In genomic region chr1:3409737-3410434, GRCh38 we compare ENCODE assay signal across 7 cellular contexts. TPM values are rescaled to one million over a fixed set of nuclear protein-coding genes. Genes with fewer than 3 reads are reported as not detected.
DNase-seq lines count a peak whose midpoint lies in the region; ATAC-seq and TF ChIP-seq lines count a peak whose summit lies in the region.

No MANE protein-coding gene starts in this region.

- intact Hi-C loops in adrenal gland (cut with DNase I): no loop called here
- intact Hi-C loops in left cardiac atrium (cut with DNase I): loop anchor here (1.0 to 10.0 kb wide), 3 partner anchors 345 to 398 kb away; partner anchors contain the start of gene PRDM16 (in 1 of the 2)
- intact Hi-C loops in sigmoid colon (cut with DNase I): loop anchor here (1.0 to 10.0 kb wide), 3 partner anchors 125 to 398 kb away; no protein-coding TSS in a partner anchor

- no peaks in the 10 kb centered on the region for H3K36me3 ChIP-seq in adrenal gland (replicated peaks in 1 of 2)
- no peaks in the 10 kb centered on the region for H3K36me3 ChIP-seq in sigmoid colon

- H3K4me1 ChIP-seq in adrenal gland (replicated peaks in 1 of 2) (no peaks in the 10 kb centered on the region), sigmoid colon (no peaks in the 10 kb centered on the region)

- H3K9me3 ChIP-seq in adrenal gland (replicated peaks in 1 of 3) (no peaks in the 10 kb centered on the region), sigmoid colon (no peaks in the 10 kb centered on the region)

- H3K27ac Mint-ChIP-seq in activated naive CD4-positive, alpha-beta T cell treated with anti-CD3 and anti-CD28 coated beads, Interleukin-2, amount 50 U/mL, for 72 hours: no peak overlapping the region

- H3K4me3 ChIP-seq in adrenal gland (no peak overlapping the region), sigmoid colon (no peak overlapping the region)

- H3K36me3 Mint-ChIP-seq in activated naive CD4-positive, alpha-beta T cell treated with anti-CD3 and anti-CD28 coated beads, Interleukin-2, amount 50 U/mL, for 72 hours: no peaks in the 10 kb centered on the region

- no peak overlapping the region for H3K27ac ChIP-seq in adrenal gland
- H3K27ac ChIP-seq in sigmoid colon: no peak overlapping the region

- 41 to 54% (median 46%) methylated on average over 7 to 11 of the region's 11 CpGs for WGBS in adrenal gland, 4 donors
- WGBS in sigmoid colon, 2 donors: 34 to 63% methylated on average over 11 of the region's 11 CpGs

- TF ChIP-seq POLR2A in adrenal gland (IDR thresholded peaks at IDR 0.05) (no peak), sigmoid colon (IDR thresholded peaks at IDR 0.05) (no peak)

- DNase-seq in HPDE6-E6E7 (ENCODE audit: extremely low spot score) (peak; percentile 5), adrenal gland (peak; percentile 38 to 78 (median 50)), left cardiac atrium (peak; percentile 80), sigmoid colon (no peak), NCI-H2029 (lab: John Stamatoyannopoulos, UW) (no peak), UCSD-AML1 (lab: John Stamatoyannopoulos, UW; ENCODE audit: unreplicated experiment) (no peak)
- no peak for DNase-seq in activated naive CD4-positive, alpha-beta T cell treated with anti-CD3 and anti-CD28 coated beads, Interleukin-2, amount 50 U/mL, for 72 hours (ENCODE audit: low spot score in 2 of 2)

- no peak for TF ChIP-seq EP300 in sigmoid colon (IDR thresholded peaks at IDR 0.05)

- H3K9me3 Mint-ChIP-seq in activated naive CD4-positive, alpha-beta T cell treated with anti-CD3 and anti-CD28 coated beads, Interleukin-2, amount 50 U/mL, for 72 hours: no peaks in the 10 kb centered on the region

- TF ChIP-seq CTCF in adrenal gland (IDR thresholded peaks at IDR 0.05) (peak; percentile 21 to 59 (median 53)), sigmoid colon (IDR thresholded peaks at IDR 0.05) (peak; percentile 27 to 71 (median 62))

- ATAC-seq in left cardiac atrium: peak; percentile 88 to 94
- ATAC-seq in activated naive CD4-positive, alpha-beta T cell treated with anti-CD3 and anti-CD28 coated beads, Interleukin-2, amount 50 U/mL, for 72 hours: no peak

- H3K27me3 ChIP-seq in adrenal gland: peaks cover 21% of the 10 kb centered on the region
- peaks cover 4 to 86% (median 63%) of the 10 kb centered on the region in 3 donors for H3K27me3 ChIP-seq in sigmoid colon

RNA-seq across cellular contexts. Expression of gene ARHGEF16, which starts 44.6 kb away (rescaled TPM):
- total RNA-seq in adrenal gland: 1 to 10 TPM in 4 of 8 donors, under 1 TPM in 4; 0.18 to 3.1 (median 0.89) TPM
- 1 to 10 TPM in 2 of 3 donors, under 1 TPM in 1; 0.18 to 1.8 (median 1.0) TPM for polyA plus RNA-seq in adrenal gland
- total RNA-seq in left cardiac atrium: 1 to 10 TPM in 1 of 2 donors, under 1 TPM in 1; 0.68 to 2.3 TPM
- 1 to 10 TPM in 2 of 4 donors, under 1 TPM in 2; 0.41 to 2.2 (median 0.78) TPM for total RNA-seq in sigmoid colon
- 10 to 100 TPM; 44.4 to 51.8 (median 51.6) TPM for polyA plus RNA-seq in sigmoid colon
- total RNA-seq in activated naive CD4-positive, alpha-beta T cell treated with anti-CD3 and anti-CD28 coated beads, Interleukin-2, amount 50 U/mL, for 72 hours: under 1 TPM in 1 of 2 donors, not detected in 1; 0.46 TPM

Comparison
In these comparisons a context has a peak if more than half of its experiments do, and no peak if none do; other contexts are left out.
1. DNase-seq: peak in HPDE6-E6E7 (single experiment), adrenal gland (7 of 7) and left cardiac atrium (single experiment); none in sigmoid colon (single experiment), NCI-H2029 (single experiment), activated naive CD4-positive, alpha-beta T cell treated with anti-CD3 and anti-CD28 coated beads, Interleukin-2, amount 50 U/mL, for 72 hours (0 of 2) and UCSD-AML1 (single experiment).
2. ATAC-seq: peak in left cardiac atrium (2 of 2); none in activated naive CD4-positive, alpha-beta T cell treated with anti-CD3 and anti-CD28 coated beads, Interleukin-2, amount 50 U/mL, for 72 hours (0 of 2).
3. intact Hi-C loops: an anchor here in left cardiac atrium (1.0 to 10.0 kb wide) and sigmoid colon (1.0 to 10.0 kb wide); none called in adrenal gland.